18 cellular contexts compared by ENCODE assay signal in genomic region chr17:72358465-72358864, GRCh38.
A peak's percentile ranks its signal among the peaks of the same experiment; 100 is the strongest.
DNase-seq lines count a peak whose midpoint lies in the region; ATAC-seq, FAIRE-seq and TF ChIP-seq lines count a peak whose summit lies in the region.
"Had no signal": no experiment of that assay in that cellular context is flagged by ENCODE, and none has a peak within 500 bp of the region (broad histone marks: within the 10 kb centered on the region; RNA-seq: fewer than 3 reads in every experiment).

No MANE protein-coding gene starts in this region.

- no peak for ATAC-seq in lower lobe of right lung

- H3K4me3 ChIP-seq in astrocyte of the spinal cord (ENCODE audit: low read depth, low read length), result no peak overlapping the region
- no peak overlapping the region for H3K4me3 ChIP-seq in keratinocyte (ENCODE audit: control insufficient read depth in 2 of 3, extremely low read depth in 1 of 3, insufficient read depth in 2 of 3, low read depth in 1 of 3, low read length in 3 of 3)
- no peak overlapping the region for H3K4me3 ChIP-seq in lower lobe of right lung
- H3K4me3 ChIP-seq: BLaER1 treated with 17β-estradiol and CSF1 and Interleukin-3, amounts not matched to agents 10 nM and 100 nM had no signal

- FAIRE-seq in keratinocyte (lab: Jason Lieb, UNC), result peak; percentile 94
- FAIRE-seq: kidney had no signal

- H3K36me3 ChIP-seq in keratinocyte (ENCODE audit: control insufficient read depth in 2 of 2, extremely low read depth in 1 of 2, insufficient read depth in 2 of 2, low read length in 2 of 2), result no peaks in the 10 kb centered on the region
- H3K36me3 ChIP-seq in lower lobe of right lung, result no peaks in the 10 kb centered on the region
- H3K36me3 ChIP-seq: BLaER1 treated with 17β-estradiol and CSF1 and Interleukin-3, amounts not matched to agents 10 nM and 100 nM had no signal

- no peaks in the 10 kb centered on the region for H4K20me1 ChIP-seq in keratinocyte (ENCODE audit: control insufficient read depth, extremely low read depth, insufficient read depth, low read length)
- H4K20me1 ChIP-seq: BLaER1 treated with 17β-estradiol and CSF1 and Interleukin-3, amounts not matched to agents 10 nM and 100 nM had no signal

- H2AFZ ChIP-seq in keratinocyte (ENCODE audit: control insufficient read depth, low read length), result no peak overlapping the region

- peak; percentile 45 for DNase-seq in AG09319 (ENCODE audit: extremely low read depth, low read depth)
- DNase-seq in LHCN-M2 (ENCODE audit: low read depth), result peak; percentile 55
- DNase-seq in astrocyte of the spinal cord (ENCODE audit: low read depth, low spot score), result peak; percentile 73
- DNase-seq in keratinocyte (ENCODE audit: low read depth, low spot score), result no peak
- DNase-seq in lower lobe of right lung, result no peak
- no peak for DNase-seq in stimulated activated naive CD4-positive, alpha-beta T cell (lab: John Stamatoyannopoulos, UW)
- no peak for DNase-seq in HK-2 (ENCODE audit: unreplicated experiment)
- DNase-seq in posterior vena cava (ENCODE audit: low spot score), result no peak
- DNase-seq: activated CD4-positive, alpha-beta T cell treated with anti-CD3 and anti-CD28 coated beads, Interleukin-2, amount 50 U/mL, for 4 hours; aorta; effector CD8-positive, alpha-beta T cell; kidney; NCI-H1417 treated with DMSO at 0.1 percent for 48 hours; NCI-H524; posterior cingulate gyrus; RPMI8226; stimulated activated CD4-positive, alpha-beta T cell treated with anti-CD3 and anti-CD28 coated beads, Interleukin-15, amount 100 ng/mL, for 24 hours had no signal

- no peak overlapping the region for H3K9ac ChIP-seq in keratinocyte (ENCODE audit: control insufficient read depth, extremely low read depth, insufficient read depth, low read length)
- H3K9ac ChIP-seq: BLaER1 treated with 17β-estradiol and CSF1 and Interleukin-3, amounts not matched to agents 10 nM and 100 nM had no signal

- dilution Hi-C loops in keratinocyte (cut with MboI; ENCODE audit: extremely low pct_ligation_motif_present, low sequenced_read_pairs), result no loop called here

- peaks cover 6% of the 10 kb centered on the region for H3K9me3 ChIP-seq in keratinocyte (ENCODE audit: control insufficient read depth, low read depth, low read length)
- no peaks in the 10 kb centered on the region for H3K9me3 ChIP-seq in lower lobe of right lung

- H3K27ac ChIP-seq in keratinocyte (ENCODE audit: control insufficient read depth, insufficient read depth, low read length) (peak overlapping the region; percentile 68), lower lobe of right lung (no peak overlapping the region)
- H3K27ac ChIP-seq: BLaER1 treated with 17β-estradiol and CSF1 and Interleukin-3, amounts not matched to agents 10 nM and 100 nM had no signal

- H3K79me2 ChIP-seq in keratinocyte (ENCODE audit: control insufficient read depth, insufficient read depth, low read length), result no peaks in the 10 kb centered on the region

- intact Hi-C loops in lower lobe of right lung (cut with DNase I) (no loop called here), posterior vena cava (cut with DNase I) (no loop called here)

- in situ Hi-C loops in astrocyte of the spinal cord (cut with HindIII; ENCODE audit: low sequenced_read_pairs), result no loop called here

- no peaks in the 10 kb centered on the region for H3K9me1 ChIP-seq in keratinocyte (ENCODE audit: control insufficient read depth, extremely low read depth, insufficient read depth, low read length)

- no peak for TF ChIP-seq CTCF in AG09319 (IDR thresholded peaks at IDR 0.05; ENCODE audit: low read depth, low read length)
- TF ChIP-seq CTCF in astrocyte of the spinal cord (IDR thresholded peaks at IDR 0.05; ENCODE audit: low read depth, low read length), result no peak
- no peak for TF ChIP-seq CTCF in keratinocyte (optimal IDR thresholded peaks at IDR 0.05 in 1 of 3, IDR thresholded peaks at IDR 0.05 in 1 of 3, conservative IDR thresholded peaks at IDR 0.05 in 1 of 3; ENCODE audit: extremely low read depth in 1 of 3, insufficient read depth in 2 of 3, low read length in 3 of 3)
- no peak for TF ChIP-seq CTCF in lower lobe of right lung (IDR thresholded peaks at IDR 0.05)

- H3K4me1 ChIP-seq in keratinocyte (ENCODE audit: control insufficient read depth, extremely low read depth, insufficient read depth, low read length), result peaks cover 46% of the 10 kb centered on the region
- H3K4me1 ChIP-seq in lower lobe of right lung, result no peaks in the 10 kb centered on the region
- H3K4me1 ChIP-seq: BLaER1 treated with 17β-estradiol and CSF1 and Interleukin-3, amounts not matched to agents 10 nM and 100 nM had no signal

- peak overlapping the region; percentile 4 for H3K4me2 ChIP-seq in keratinocyte (ENCODE audit: control insufficient read depth, extremely low read depth, insufficient read depth, low read depth, low read length)
- H3K4me2 ChIP-seq: BLaER1 treated with 17β-estradiol and CSF1 and Interleukin-3, amounts not matched to agents 10 nM and 100 nM had no signal

- H3K27me3 ChIP-seq in keratinocyte (ENCODE audit: control insufficient read depth, extremely low read depth, insufficient read depth, low read length) (no peaks in the 10 kb centered on the region), lower lobe of right lung (ENCODE audit: low read depth) (peaks cover 7% of the 10 kb centered on the region)
- H3K27me3 ChIP-seq: BLaER1 treated with 17β-estradiol and CSF1 and Interleukin-3, amounts not matched to agents 10 nM and 100 nM had no signal

Comparison
In these comparisons a context has a peak if more than half of its experiments do, and no peak if none do; other contexts are left out.
1. DNase-seq: peak in AG09319 (single experiment), LHCN-M2 (single experiment) and astrocyte of the spinal cord (single experiment); none in keratinocyte (single experiment), lower lobe of right lung (single experiment), stimulated activated naive CD4-positive, alpha-beta T cell (0 of 6), HK-2 (single experiment) and posterior vena cava (single experiment).